ENCODE assay signal across 17 cellular contexts in the genomic region with DNA sequence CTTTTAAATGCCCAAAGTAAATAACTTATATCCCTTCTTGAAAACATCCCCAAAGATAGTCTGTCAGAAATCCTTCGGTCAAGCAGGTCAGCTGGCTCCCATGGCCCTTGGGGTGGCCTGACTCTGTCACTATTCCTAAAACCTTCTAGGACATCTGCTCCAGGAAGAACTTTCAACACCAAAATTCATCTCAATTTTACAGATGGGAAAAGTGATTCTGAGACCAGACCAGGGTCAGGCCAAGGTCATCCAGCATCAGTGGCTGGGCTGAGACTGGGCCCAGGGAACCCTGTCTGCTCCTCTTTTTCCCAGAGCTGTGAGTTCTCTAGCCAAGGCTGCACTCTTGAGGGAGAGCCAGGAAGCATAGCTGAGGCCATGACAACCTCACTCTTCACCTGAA. TPM values are rescaled to one million over a fixed set of nuclear protein-coding genes. Genes with fewer than 3 reads are reported as not detected.
A peak's percentile ranks its signal among the peaks of the same experiment; 100 is the strongest.
DNase-seq lines count a peak whose midpoint lies in the region; ATAC-seq and TF ChIP-seq lines count a peak whose summit lies in the region.
"Had no signal": no experiment of that assay in that cellular context is flagged by ENCODE, and none has a peak within 500 bp of the region (broad histone marks: within the 10 kb centered on the region; RNA-seq: fewer than 3 reads in every experiment).

No MANE protein-coding gene starts in this region.

- H3K9ac ChIP-seq in BLaER1 treated with 17β-estradiol and CSF1 and Interleukin-3, amounts not matched to agents 10 nM and 100 nM = peak overlapping the region; percentile 5 to 74 (median 56); a peak in 19 of 22 replicates
- peak overlapping the region; percentile 67 for H3K9ac ChIP-seq in mesenchymal stem cell (ENCODE audit: low read length)

- 95% methylated on average over 1 of the region's 1 CpG for WGBS in mesenchymal stem cell

- no peak for ATAC-seq in central memory CD8-positive, alpha-beta T cell (replicated peaks; ENCODE audit: extremely low read depth, poor library complexity, severe bottlenecking)
- ATAC-seq in GM21737 (IDR thresholded peaks at IDR 0.05; ENCODE audit: unreplicated experiment) = no peak

- no peak overlapping the region for H3K4me3 Mint-ChIP-seq in central memory CD8-positive, alpha-beta T cell
- H3K4me3 Mint-ChIP-seq: immature natural killer cell had no signal

- intact Hi-C loops in OCI-LY7 (cut with micrococcal nuclease; ENCODE audit: unreplicated experiment) = no loop called here

- H2AK5ac ChIP-seq in mesenchymal stem cell (ENCODE audit: low read length, severe bottlenecking) = no peak overlapping the region

- H3K4me3 ChIP-seq in BLaER1 treated with 17β-estradiol and CSF1 and Interleukin-3, amounts not matched to agents 10 nM and 100 nM = peak overlapping the region in 6 of 10 experiments; percentile 10 to 39 (median 24); a peak in 8 of 20 replicates
- H3K4me3 ChIP-seq in OCI-LY7 (ENCODE audit: low read depth, low read length, poor library complexity, severe bottlenecking) (no peak overlapping the region), mesenchymal stem cell (ENCODE audit: insufficient read depth in 1 of 2, low read depth in 1 of 2, low read length in 2 of 2) (no peak overlapping the region)
- H3K4me3 ChIP-seq: tibial nerve had no signal

- peaks cover 17 to 53% (median 42%) of the 10 kb centered on the region in 11 experiments; a peak in 21 of 22 replicates for H4K20me1 ChIP-seq in BLaER1 treated with 17β-estradiol and CSF1 and Interleukin-3, amounts not matched to agents 10 nM and 100 nM
- H4K20me1 ChIP-seq in OCI-LY7 (ENCODE audit: insufficient read depth, low read length) = no peaks in the 10 kb centered on the region

- no peaks in the 10 kb centered on the region for H3K27me3 ChIP-seq in BLaER1 treated with 17β-estradiol and CSF1 and Interleukin-3, amounts not matched to agents 10 nM and 100 nM
- no peaks in the 10 kb centered on the region for H3K27me3 ChIP-seq in mesenchymal stem cell (ENCODE audit: control insufficient read depth in 1 of 2, insufficient read depth in 1 of 2, low read length in 2 of 2)
- H3K27me3 ChIP-seq: tibial nerve had no signal

- H4K91ac ChIP-seq in mesenchymal stem cell (ENCODE audit: low read length) = no peak overlapping the region

- H3K36me3 Mint-ChIP-seq in central memory CD8-positive, alpha-beta T cell (ENCODE audit: insufficient read depth) = peaks cover 25% of the 10 kb centered on the region

- no peak overlapping the region for H2BK15ac ChIP-seq in mesenchymal stem cell (ENCODE audit: low read depth, poor library complexity, severe bottlenecking)

- DNase-seq in OCI-LY7 (ENCODE audit: low spot score) (no peak), mesenchymal stem cell (no peak), superior temporal gyrus (ENCODE audit: extremely low spot score) (no peak), OCI-M2 (lab: John Stamatoyannopoulos, UW; ENCODE audit: unreplicated experiment) (no peak), LoVo (ENCODE audit: low spot score) (no peak)
- DNase-seq in central memory CD8-positive, alpha-beta T cell (ENCODE audit: low spot score in 2 of 2) = no peak
- DNase-seq: immature natural killer cell; NK-92 treated with Interleukin-12 subunit alpha and Interleukin-12 subunit beta, amount 100 ng/mL, for 24 hours had no signal

- H3K27me3 Mint-ChIP-seq in central memory CD8-positive, alpha-beta T cell = no peaks in the 10 kb centered on the region

- H3K18ac ChIP-seq in mesenchymal stem cell (ENCODE audit: low read depth in 1 of 2, low read length in 2 of 2) = no peak overlapping the region

- H3K4me1 Mint-ChIP-seq in central memory CD8-positive, alpha-beta T cell = peaks cover 11% of the 10 kb centered on the region

- POLR2A ChIA-PET in OCI-LY7 (lab: Charles Lee) = no interaction called here

- TSS peak; percentile 72 for BruUV-seq in OCI-LY7 (replicated peaks; lab: Mats Ljungman, UMichigan)

- no peak overlapping the region for H2BK5ac ChIP-seq in mesenchymal stem cell (ENCODE audit: low read depth, low read length, poor library complexity, severe bottlenecking)

- no peak overlapping the region for H2BK120ac ChIP-seq in mesenchymal stem cell (ENCODE audit: low read depth, low read length)

- H3K79me2 ChIP-seq in OCI-LY7 (ENCODE audit: insufficient read depth, low read depth, low read length) = no peaks in the 10 kb centered on the region

- H3K14ac ChIP-seq in mesenchymal stem cell (ENCODE audit: low read length in 2 of 2) = no peak overlapping the region

- peaks cover 52 to 87% (median 72%) of the 10 kb centered on the region in 10 experiments for H3K4me1 ChIP-seq in BLaER1 treated with 17β-estradiol and CSF1 and Interleukin-3, amounts not matched to agents 10 nM and 100 nM
- no peaks in the 10 kb centered on the region for H3K4me1 ChIP-seq in OCI-LY7 (ENCODE audit: insufficient read depth, low read length, poor library complexity, severe bottlenecking)
- peaks cover 20% of the 10 kb centered on the region for H3K4me1 ChIP-seq in mesenchymal stem cell (ENCODE audit: control insufficient read depth, insufficient read depth, low read depth, low read length)

- H3K9me3 ChIP-seq in BLaER1 treated with 17β-estradiol and CSF1 and Interleukin-3, amounts not matched to agents 10 nM and 100 nM (replicated peaks in 1 of 11) = peaks cover 9 to 19% (median 12%) of the 10 kb centered on the region in 11 experiments; a peak in 20 of 22 replicates
- H3K9me3 ChIP-seq in OCI-LY7 (ENCODE audit: low read length) (no peaks in the 10 kb centered on the region), mesenchymal stem cell (ENCODE audit: control insufficient read depth, low read length) (no peaks in the 10 kb centered on the region)
- H3K9me3 ChIP-seq: tibial nerve had no signal

- H3K36me3 ChIP-seq in BLaER1 treated with 17β-estradiol and CSF1 and Interleukin-3, amounts not matched to agents 10 nM and 100 nM = peaks cover 64 to 97% (median 77%) of the 10 kb centered on the region in 11 experiments
- H3K36me3 ChIP-seq in OCI-LY7 (ENCODE audit: insufficient read depth, low read length) = peaks cover 62% of the 10 kb centered on the region
- peaks cover 17 to 84% of the 10 kb centered on the region in 2 experiments for H3K36me3 ChIP-seq in mesenchymal stem cell (ENCODE audit: control insufficient read depth in 1 of 2, insufficient read depth in 2 of 2, low read depth in 1 of 2, low read length in 2 of 2)

- peak overlapping the region; percentile 29 to 86 (median 69); a peak in 21 of 22 replicates for H3K27ac ChIP-seq in BLaER1 treated with 17β-estradiol and CSF1 and Interleukin-3, amounts not matched to agents 10 nM and 100 nM
- no peak overlapping the region for H3K27ac ChIP-seq in OCI-LY7 (ENCODE audit: low read depth, low read length, poor library complexity, severe bottlenecking)
- no peak overlapping the region for H3K27ac ChIP-seq in mesenchymal stem cell (ENCODE audit: low read length, poor library complexity, severe bottlenecking)
- H3K27ac ChIP-seq: VCaP had no signal

- no peak overlapping the region for H4K8ac ChIP-seq in mesenchymal stem cell (ENCODE audit: low read length)

- CTCF ChIA-PET in OCI-LY7 (lab: Charles Lee; ENCODE audit: unreplicated experiment) = no interaction called here

- H3K4me2 ChIP-seq in BLaER1 treated with 17β-estradiol and CSF1 and Interleukin-3, amounts not matched to agents 10 nM and 100 nM = peak overlapping the region; percentile 61 to 88 (median 82)
- H3K4me2 ChIP-seq in OCI-LY7 (ENCODE audit: low read length) (no peak overlapping the region), mesenchymal stem cell (ENCODE audit: low read length, poor library complexity, severe bottlenecking) (no peak overlapping the region)

- H2BK12ac ChIP-seq in mesenchymal stem cell (ENCODE audit: low read length in 2 of 2) = no peak overlapping the region

- no peak for TF ChIP-seq CTCF in OCI-LY7 (conservative IDR thresholded peaks at IDR 0.05; ENCODE audit: low read length)

- no peaks in the 10 kb centered on the region for H3K9me2 ChIP-seq in OCI-LY7 (ENCODE audit: insufficient read depth, low read length)

- H3K27ac Mint-ChIP-seq in central memory CD8-positive, alpha-beta T cell (ENCODE audit: low read depth) = peak overlapping the region; percentile 79
- H3K27ac Mint-ChIP-seq: immature natural killer cell had no signal

- no peak overlapping the region for H3K4ac ChIP-seq in mesenchymal stem cell (ENCODE audit: low read depth in 1 of 2, low read length in 2 of 2)

- no peaks in the 10 kb centered on the region for H3K79me1 ChIP-seq in mesenchymal stem cell (replicated peaks; ENCODE audit: low read length, poor library complexity, severe bottlenecking)

- no peaks in the 10 kb centered on the region for H3K9me3 Mint-ChIP-seq in central memory CD8-positive, alpha-beta T cell
- H3K9me3 Mint-ChIP-seq: immature natural killer cell had no signal

- H3K23ac ChIP-seq in mesenchymal stem cell (ENCODE audit: low read length in 2 of 2) = no peak overlapping the region

- H2AFZ ChIP-seq in OCI-LY7 (ENCODE audit: low read length) = no peak overlapping the region
- H2AFZ ChIP-seq in mesenchymal stem cell (ENCODE audit: low read depth, low read length) = no peak overlapping the region

RNA-seq across cellular contexts. Expression of a gene that starts 16.6 kb away (rescaled TPM):
- 0.28 TPM in 1 of 2 replicates, not detected in the other for total RNA-seq in OCI-LY7 (2014; rRNA removed; shearing (Covaris generic))
- 1.1 and 1.2 TPM in 2 replicates for total RNA-seq in OCI-LY7 (2022)
- polyA plus RNA-seq in mesenchymal stem cell (2013, experiment 1 of 2) = not detected
- polyA plus RNA-seq in mesenchymal stem cell (2013, experiment 2 of 2) = 0.04 TPM
- total RNA-seq: fibroblast of villous mesenchyme, HT1080, osteoblast, SK-MEL-5 had no signal
- polyA plus RNA-seq: BJ had no signal

RNA-seq across cellular contexts. Expression of a gene that starts 19.9 kb away (rescaled TPM):
- total RNA-seq in OCI-LY7 (2014; rRNA removed; shearing (Covaris generic)) = 38.4 and 41.3 TPM in 2 replicates
- 55.5 and 62.1 TPM in 2 replicates for total RNA-seq in OCI-LY7 (2022)
- 3.9 TPM for polyA plus RNA-seq in mesenchymal stem cell (2013, experiment 1 of 2)
- 3.8 TPM for polyA plus RNA-seq in mesenchymal stem cell (2013, experiment 2 of 2)

RNA-seq across cellular contexts. Expression of a gene that starts 26.1 kb away (rescaled TPM):
- not detected in 2 replicates for total RNA-seq in OCI-LY7 (2014; rRNA removed; shearing (Covaris generic))
- not detected in 2 replicates for total RNA-seq in OCI-LY7 (2022)
- not detected for polyA plus RNA-seq in mesenchymal stem cell (2013, experiment 1 of 2)
- polyA plus RNA-seq in mesenchymal stem cell (2013, experiment 2 of 2) = not detected
- total RNA-seq: fibroblast of villous mesenchyme, HT1080, osteoblast, SK-MEL-5, tibial nerve had no signal
- polyA plus RNA-seq: BJ, immature natural killer cell had no signal

RNA-seq across cellular contexts. Expression of a gene that starts 53.3 kb away (rescaled TPM):
- 0.25 and 0.41 TPM in 2 replicates for total RNA-seq in OCI-LY7 (2014; rRNA removed; shearing (Covaris generic))
- 2.3 and 4.2 TPM in 2 replicates for total RNA-seq in OCI-LY7 (2022)
- 0.28 TPM for polyA plus RNA-seq in mesenchymal stem cell (2013, experiment 1 of 2)
- polyA plus RNA-seq in mesenchymal stem cell (2013, experiment 2 of 2) = 0.22 TPM
- total RNA-seq: fibroblast of villous mesenchyme had no signal

Comparison
In these comparisons a context has a peak if more than half of its experiments do, and no peak if none do; other contexts are left out.
1. H3K27ac ChIP-seq: peak in BLaER1 treated with 17β-estradiol and CSF1 and Interleukin-3, amounts not matched to agents 10 nM and 100 nM (11 of 11); none in OCI-LY7 (single experiment) and mesenchymal stem cell (single experiment).
2. H3K4me2 ChIP-seq: peak in BLaER1 treated with 17β-estradiol and CSF1 and Interleukin-3, amounts not matched to agents 10 nM and 100 nM (11 of 11); none in OCI-LY7 (single experiment) and mesenchymal stem cell (single experiment).
3. H3K4me3 ChIP-seq: peak in BLaER1 treated with 17β-estradiol and CSF1 and Interleukin-3, amounts not matched to agents 10 nM and 100 nM (6 of 10); none in OCI-LY7 (single experiment) and mesenchymal stem cell (0 of 2).